ENCODE assay signal across 1 cellular context in genomic region chr7:135124631-135125030, GRCh38. TPM values are rescaled to one million over a fixed set of nuclear protein-coding genes. Genes with fewer than 3 reads are reported as not detected.
"Had no signal": no experiment of that assay in that cellular context is flagged by ENCODE, and none has a peak within 500 bp of the region (broad histone marks: within the 10 kb centered on the region; RNA-seq: fewer than 3 reads in every experiment).

No MANE protein-coding gene starts in this region.

RNA-seq across cellular contexts. Expression of gene TMEM140, which starts 23.2 kb away (rescaled TPM):
- total RNA-seq: osteocyte had no signal
